In the genomic region with DNA sequence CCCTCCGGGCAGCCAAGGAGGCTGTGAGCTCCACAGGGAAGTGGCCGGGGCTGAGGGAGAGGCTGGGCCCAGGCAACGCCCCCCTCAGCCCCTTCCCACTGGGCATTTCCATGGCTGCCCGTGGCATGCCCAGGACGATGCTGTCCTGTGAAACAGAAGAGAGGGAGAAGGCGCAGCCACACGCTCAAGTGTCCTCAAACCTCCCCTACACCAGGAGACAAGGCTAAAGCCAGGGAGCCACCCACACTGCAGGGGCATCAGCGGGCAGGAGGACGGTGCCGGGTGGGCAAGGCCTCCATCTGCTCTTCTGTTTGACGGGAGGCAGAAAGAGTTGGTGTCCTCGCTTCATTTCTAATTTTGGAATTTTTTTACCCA, we compare ENCODE assay signal across 31 cellular contexts. TPM values are rescaled to one million over a fixed set of nuclear protein-coding genes. Genes with fewer than 3 reads are reported as not detected.
DNase-seq lines count a peak whose midpoint lies in the region; ATAC-seq, FAIRE-seq and TF ChIP-seq lines count a peak whose summit lies in the region.
"Had no signal": no experiment of that assay in that cellular context is flagged by ENCODE, and none has a peak within 500 bp of the region (broad histone marks: within the 10 kb centered on the region; RNA-seq: fewer than 3 reads in every experiment).

No MANE protein-coding gene starts in this region.

- ATAC-seq in activated CD8-positive, alpha-beta memory T cell treated with anti-CD3 and anti-CD28 coated beads, Interleukin-2, amount 10 ng/mL, durations not matched to agents 7 days and 5 days: no peak
- ATAC-seq in upper lobe of right lung (peak; percentile 8), GM21526 (IDR thresholded peaks at IDR 0.05; ENCODE audit: low FRiP score, unreplicated experiment) (no peak), HG02588 (IDR thresholded peaks at IDR 0.05; ENCODE audit: unreplicated experiment) (no peak), heart right ventricle (no peak)
- ATAC-seq: HCT116 had no signal

- no peak overlapping the region for H3K4ac ChIP-seq in H1 (replicated peaks; ENCODE audit: insufficient read length, low read depth, low read length)

- TF ChIP-seq POLR2A in H1 (IDR thresholded peaks at IDR 0.05; ENCODE audit: control extremely low read depth in 1 of 2, low read depth in 2 of 2, low read length in 2 of 2): no peak

- no peak overlapping the region for H4K8ac ChIP-seq in H1 (ENCODE audit: extremely low read depth, insufficient read depth, low read length)

- no peak overlapping the region for H4K5ac ChIP-seq in H1 (ENCODE audit: insufficient read length, low read depth, low read length)

- no peak overlapping the region for H3K27ac Mint-ChIP-seq in activated CD8-positive, alpha-beta memory T cell treated with anti-CD3 and anti-CD28 coated beads, Interleukin-2, amount 10 ng/mL, durations not matched to agents 7 days and 5 days
- H3K27ac Mint-ChIP-seq: CD14-positive monocyte; CD8-positive, alpha-beta memory T cell had no signal

- no peak overlapping the region for H3K56ac ChIP-seq in H1 (replicated peaks; ENCODE audit: insufficient read length, low read depth, low read length)

- no peaks in the 10 kb centered on the region for H3K79me1 ChIP-seq in H1 (ENCODE audit: low read depth, low read length)

- CTCF ChIA-PET in activated CD8-positive, alpha-beta memory T cell treated with anti-CD3 and anti-CD28 coated beads, Interleukin-2, amount 10 ng/mL, durations not matched to agents 7 days and 5 days (lab: Charles Lee): no interaction called here
- CTCF ChIA-PET in H1 (lab: Charles Lee; ENCODE audit: partially characterized antibody): interaction anchor here (0.6 to 1.5 kb wide), 2 partner anchors 14 to 404 kb away, joined by 4 to 6 read pairs; no protein-coding TSS in a partner anchor

- no peak for TF ChIP-seq RAD21 in H1 (IDR thresholded peaks at IDR 0.05 in 1 of 2, conservative IDR thresholded peaks at IDR 0.05 in 1 of 2; ENCODE audit: low read depth in 2 of 2, low read length in 2 of 2)

- no peak for TF ChIP-seq CTCF in H1 (IDR thresholded peaks at IDR 0.05; ENCODE audit: control extremely low read depth in 1 of 3, insufficient read depth in 1 of 3, low read depth in 1 of 3, low read length in 3 of 3)
- TF ChIP-seq CTCF in upper lobe of right lung (IDR thresholded peaks at IDR 0.05): no peak
- TF ChIP-seq CTCF in heart right ventricle (IDR thresholded peaks at IDR 0.05): no peak

- 0 out of 2 replicates have a peak overlapping the region, but pooled peaks have one; percentile 50 for H2BK12ac ChIP-seq in H1 (ENCODE audit: low read depth, low read length)

- no peak overlapping the region for H3K27ac ChIP-seq in H1 (ENCODE audit: low read depth, low read length)
- no peak overlapping the region for H3K27ac ChIP-seq in upper lobe of right lung
- H3K27ac ChIP-seq in heart right ventricle: no peak overlapping the region
- H3K27ac ChIP-seq: SJSA1 had no signal

- H3K4me1 ChIP-seq in H1 (replicated peaks in 1 of 4; ENCODE audit: control insufficient read depth in 3 of 4, insufficient read depth in 4 of 4, low read length in 3 of 4) (no peaks in the 10 kb centered on the region; a peak in 1 of 7 replicates), upper lobe of right lung (no peaks in the 10 kb centered on the region), heart right ventricle (no peaks in the 10 kb centered on the region)
- H3K4me1 ChIP-seq: BE2C, SJSA1 had no signal

- H3K9me3 Mint-ChIP-seq in activated CD8-positive, alpha-beta memory T cell treated with anti-CD3 and anti-CD28 coated beads, Interleukin-2, amount 10 ng/mL, durations not matched to agents 7 days and 5 days (ENCODE audit: low read depth): no peaks in the 10 kb centered on the region

- no peak overlapping the region for H3K18ac ChIP-seq in H1 (ENCODE audit: extremely low read depth, low read length)

- H3K9ac ChIP-seq in H1 (replicated peaks in 1 of 4; ENCODE audit: extremely low read depth in 1 of 4, low read depth in 3 of 4, low read length in 3 of 4): no peak overlapping the region

- H2BK20ac ChIP-seq in H1 (ENCODE audit: low read length): no peak overlapping the region

- no peaks in the 10 kb centered on the region for H3K23me2 ChIP-seq in H1 (ENCODE audit: low read depth, low read length)

- no peak overlapping the region for H2BK15ac ChIP-seq in H1 (ENCODE audit: low read length)

- no peak overlapping the region for H4K91ac ChIP-seq in H1 (replicated peaks; ENCODE audit: insufficient read length, low read length)

- no peaks in the 10 kb centered on the region for H4K20me1 ChIP-seq in H1 (replicated peaks in 1 of 2; ENCODE audit: control insufficient read depth in 1 of 2, insufficient read depth in 2 of 2, low read length in 2 of 2)

- no peaks in the 10 kb centered on the region for H3K79me2 ChIP-seq in H1 (ENCODE audit: control insufficient read depth in 1 of 2, insufficient read depth in 2 of 2, low read length in 2 of 2)

- peak; percentile 43 for DNase-seq in activated CD8-positive, alpha-beta memory T cell treated with anti-CD3 and anti-CD28 coated beads, Interleukin-2, amount 50 U/mL, for 48 hours
- no peak for DNase-seq in activated CD8-positive, alpha-beta memory T cell treated with anti-CD3 and anti-CD28 coated beads, Interleukin-2, amount 10 ng/mL, durations not matched to agents 7 days and 5 days
- DNase-seq in H1 (ENCODE audit: low read depth in 1 of 2, low spot score in 2 of 2) (peak in 1 of 2 experiments; percentile 32), mesenteric fat pad (ENCODE audit: low spot score) (peak; percentile 84), upper lobe of right lung (no peak), heart right ventricle (no peak)
- DNase-seq: 8988T; ACHN; BE2C; Calu3; CD8-positive, alpha-beta memory T cell; DMS79 treated with DMSO at 0.1 percent for 48 hours; GF-D8; NCI-H1092; NCI-H1417 treated with DMSO at 0.1 percent for 48 hours; NCI-H1694 treated with DMSO at 0.1 percent for 48 hours; NCI-H2081; NCI-H226; NCI-H510A; NCI-H69; Right ventricle myocardium superior; RPMI8226 had no signal

- H3K4me2 ChIP-seq in H1 (ENCODE audit: insufficient read depth in 1 of 2, low read depth in 2 of 2, low read length in 2 of 2): no peak overlapping the region

- no peak for TF ChIP-seq EP300 in H1 (IDR thresholded peaks at IDR 0.05; ENCODE audit: borderline replicate concordance in 1 of 2, low read depth in 2 of 2, low read length in 2 of 2)

- no peak overlapping the region for H3K23ac ChIP-seq in H1 (ENCODE audit: insufficient read length)

- no peak overlapping the region for H3K4me3 Mint-ChIP-seq in activated CD8-positive, alpha-beta memory T cell treated with anti-CD3 and anti-CD28 coated beads, Interleukin-2, amount 10 ng/mL, durations not matched to agents 7 days and 5 days
- H3K4me3 Mint-ChIP-seq: CD14-positive monocyte; CD8-positive, alpha-beta memory T cell had no signal

- H2AFZ ChIP-seq in H1 (ENCODE audit: low read length): no peak overlapping the region

- intact Hi-C loops in upper lobe of right lung (cut with DNase I): no loop called here
- intact Hi-C loops in heart right ventricle (cut with DNase I): no loop called here

- H3K9me3 ChIP-seq in H1 (ENCODE audit: insufficient read depth in 2 of 2, low read depth in 1 of 2, low read length in 1 of 2) (no peaks in the 10 kb centered on the region), upper lobe of right lung (no peaks in the 10 kb centered on the region), heart right ventricle (no peaks in the 10 kb centered on the region)
- H3K9me3 ChIP-seq: BE2C, SJSA1 had no signal

- H3K27me3 Mint-ChIP-seq in activated CD8-positive, alpha-beta memory T cell treated with anti-CD3 and anti-CD28 coated beads, Interleukin-2, amount 10 ng/mL, durations not matched to agents 7 days and 5 days: no peaks in the 10 kb centered on the region

- H3K36me3 ChIP-seq in H1 (ENCODE audit: control insufficient read depth in 2 of 4, insufficient read depth in 4 of 4, low read length in 3 of 4) (no peaks in the 10 kb centered on the region), upper lobe of right lung (no peaks in the 10 kb centered on the region), heart right ventricle (no peaks in the 10 kb centered on the region)
- H3K36me3 ChIP-seq: BE2C, SJSA1 had no signal

- H3K36me3 Mint-ChIP-seq in activated CD8-positive, alpha-beta memory T cell treated with anti-CD3 and anti-CD28 coated beads, Interleukin-2, amount 10 ng/mL, durations not matched to agents 7 days and 5 days: no peaks in the 10 kb centered on the region
- H3K36me3 Mint-ChIP-seq: CD14-positive monocyte; CD8-positive, alpha-beta memory T cell had no signal

- H3K4me1 Mint-ChIP-seq in activated CD8-positive, alpha-beta memory T cell treated with anti-CD3 and anti-CD28 coated beads, Interleukin-2, amount 10 ng/mL, durations not matched to agents 7 days and 5 days: no peaks in the 10 kb centered on the region
- H3K4me1 Mint-ChIP-seq: CD14-positive monocyte; CD8-positive, alpha-beta memory T cell had no signal

- no peak overlapping the region for H2BK5ac ChIP-seq in H1 (ENCODE audit: low read depth, low read length)

- H2AK5ac ChIP-seq in H1 (ENCODE audit: low read depth, low read length): no peak overlapping the region

- WGBS in H1 (ENCODE audit: extremely low coverage in 1 of 2, insufficient coverage in 1 of 2, insufficient read length in 1 of 2, insufficient replicate concordance in 2 of 2, low coverage in 1 of 2, low lambda C conversion rate in 2 of 2, missing lambda C conversion rate in 1 of 2), 2 experiments: 81% methylated on average over 11 of the region's 12 CpGs; no CpG with 5 or more reads in 1 of the 2 experiments
- WGBS in heart right ventricle, 2 donors: 82 to 83% methylated on average over 10 to 12 of the region's 12 CpGs

- FAIRE-seq in H1 (lab: Jason Lieb, UNC): no peak
- FAIRE-seq: GM12891, GM19239 had no signal

- no peak overlapping the region for H3K4me3 ChIP-seq in H1 (ENCODE audit: extremely low read depth in 1 of 4, insufficient read depth in 2 of 4, low read depth in 3 of 4, low read length in 4 of 4)
- no peak overlapping the region for H3K4me3 ChIP-seq in upper lobe of right lung
- H3K4me3 ChIP-seq in heart right ventricle: no peak overlapping the region
- H3K4me3 ChIP-seq: SJSA1 had no signal

- H3K27me3 ChIP-seq in H1 (replicated peaks in 1 of 4; ENCODE audit: control insufficient read depth in 3 of 4, extremely low read depth in 1 of 4, insufficient read depth in 3 of 4, low read length in 3 of 4) (no peaks in the 10 kb centered on the region; a peak in 1 of 7 replicates), upper lobe of right lung (no peaks in the 10 kb centered on the region), heart right ventricle (peaks cover 0 to 3% (median 0%) of the 10 kb centered on the region in 7 donors)
- H3K27me3 ChIP-seq: BE2C, SJSA1 had no signal

- POLR2A ChIA-PET in H1 (lab: Charles Lee; ENCODE audit: partially characterized antibody): no interaction called here

- H2BK120ac ChIP-seq in H1 (replicated peaks; ENCODE audit: low read depth, low read length): no peak overlapping the region

- H3K14ac ChIP-seq in H1 (ENCODE audit: insufficient read length): no peak overlapping the region

RNA-seq across cellular contexts. Expression of a gene that starts 14.2 kb away (rescaled TPM):
- total RNA-seq in activated CD8-positive, alpha-beta memory T cell treated with anti-CD3 and anti-CD28 coated beads, Interleukin-2, amount 10 ng/mL, durations not matched to agents 7 days and 5 days: not detected
- total RNA-seq in H1 (2021; fragmentation: NEBNext Ultra II Directional; extraction: Animal tissue kit (Norgen Biotek cat#: 25700)): not detected in 2 replicates
- polyA plus RNA-seq in H1 (2011; rRNA removed): 0.05 TPM in 1 of 2 replicates, not detected in the other
- 0.05 TPM for polyA plus RNA-seq in H1 (2011; cell fraction: cytosol; rRNA removed)
- 0.68 TPM for polyA plus RNA-seq in H1 (2011; cell fraction: nucleus; rRNA removed)
- polyA plus RNA-seq in H1 (2012, experiment 1 of 2): 0.50 to 0.68 TPM (median 0.63 TPM) in 3 of 4 replicates, not detected in the other
- 0.12 TPM for polyA plus RNA-seq in H1 (2012, experiment 2 of 2)
- polyA plus RNA-seq in H1 (2013, experiment 1 of 2): not detected
- not detected for polyA plus RNA-seq in H1 (2013, experiment 2 of 2)
- not detected in 2 replicates for polyA minus RNA-seq in H1 (2011; rRNA and poly(A)+ RNA removed)
- polyA minus RNA-seq in H1 (2011; cell fraction: cytosol; rRNA and poly(A)+ RNA removed): not detected
- polyA minus RNA-seq in H1 (2011; cell fraction: nucleus; rRNA and poly(A)+ RNA removed): not detected
- not detected for total RNA-seq in mesenteric fat pad
- total RNA-seq in upper lobe of right lung: not detected
- total RNA-seq in heart right ventricle: under 1 TPM in 1 of 10 donors, not detected in 9; 0.20 TPM
- under 1 TPM in 1 of 2 donors, not detected in 1; 0.03 TPM for polyA plus RNA-seq in heart right ventricle
- total RNA-seq: Calu3; CD8-positive, alpha-beta memory T cell; H4; HT-29; Right ventricle myocardium superior; SJSA1 had no signal
- polyA plus RNA-seq: CD14-positive monocyte; CD8-positive, alpha-beta memory T cell had no signal

RNA-seq across cellular contexts. Expression of a gene that starts 21.6 kb away (rescaled TPM):
- not detected for total RNA-seq in activated CD8-positive, alpha-beta memory T cell treated with anti-CD3 and anti-CD28 coated beads, Interleukin-2, amount 10 ng/mL, durations not matched to agents 7 days and 5 days
- 2.0 and 2.3 TPM in 2 replicates for total RNA-seq in H1 (2021; fragmentation: NEBNext Ultra II Directional; extraction: Animal tissue kit (Norgen Biotek cat#: 25700))
- polyA plus RNA-seq in H1 (2011; rRNA removed): 3.5 and 4.2 TPM in 2 replicates
- 3.9 TPM for polyA plus RNA-seq in H1 (2011; cell fraction: cytosol; rRNA removed)
- polyA plus RNA-seq in H1 (2011; cell fraction: nucleus; rRNA removed): 3.1 TPM
- 1.9 to 3.5 TPM (median 2.6 TPM) in 4 replicates for polyA plus RNA-seq in H1 (2012, experiment 1 of 2)
- 1.4 TPM for polyA plus RNA-seq in H1 (2012, experiment 2 of 2)
- polyA plus RNA-seq in H1 (2013, experiment 1 of 2): 2.9 TPM
- polyA plus RNA-seq in H1 (2013, experiment 2 of 2): 3.4 TPM
- 0.91 and 1.4 TPM in 2 replicates for polyA minus RNA-seq in H1 (2011; rRNA and poly(A)+ RNA removed)
- polyA minus RNA-seq in H1 (2011; cell fraction: cytosol; rRNA and poly(A)+ RNA removed): 0.81 TPM
- 1.6 TPM for polyA minus RNA-seq in H1 (2011; cell fraction: nucleus; rRNA and poly(A)+ RNA removed)
- 6.6 TPM for total RNA-seq in mesenteric fat pad
- 7.9 TPM for total RNA-seq in upper lobe of right lung
- total RNA-seq in heart right ventricle: 10 to 100 TPM in 2 of 10 donors, 1 to 10 TPM in 8; 1.7 to 12.4 (median 6.3) TPM
- polyA plus RNA-seq in heart right ventricle: 10 to 100 TPM in 1 of 2 donors, 1 to 10 TPM in 1; 4.6 to 15.1 TPM
- total RNA-seq: Calu3; CD8-positive, alpha-beta memory T cell; H4; HT-29 had no signal
- polyA plus RNA-seq: CD14-positive monocyte; CD8-positive, alpha-beta memory T cell had no signal

RNA-seq across cellular contexts. Expression of a gene that starts 38.7 kb away (rescaled TPM):
- not detected for total RNA-seq in activated CD8-positive, alpha-beta memory T cell treated with anti-CD3 and anti-CD28 coated beads, Interleukin-2, amount 10 ng/mL, durations not matched to agents 7 days and 5 days
- total RNA-seq in H1 (2021; fragmentation: NEBNext Ultra II Directional; extraction: Animal tissue kit (Norgen Biotek cat#: 25700)): 0.43 and 0.67 TPM in 2 replicates
- polyA plus RNA-seq in H1 (2011; rRNA removed) (0.85 and 0.98 TPM in 2 replicates), heart right ventricle (under 1 TPM; 0.04 to 0.07 TPM)
- polyA plus RNA-seq in H1 (2011; cell fraction: cytosol; rRNA removed): 0.93 TPM
- polyA plus RNA-seq in H1 (2011; cell fraction: nucleus; rRNA removed): 4.3 TPM
- polyA plus RNA-seq in H1 (2012, experiment 1 of 2): 0.39 to 1.4 TPM (median 0.95 TPM) in 4 replicates
- polyA plus RNA-seq in H1 (2012, experiment 2 of 2): 0.12 TPM
- polyA plus RNA-seq in H1 (2013, experiment 1 of 2): 0.18 TPM
- 0.18 TPM for polyA plus RNA-seq in H1 (2013, experiment 2 of 2)
- polyA minus RNA-seq in H1 (2011; rRNA and poly(A)+ RNA removed): 1.5 and 3.2 TPM in 2 replicates
- polyA minus RNA-seq in H1 (2011; cell fraction: cytosol; rRNA and poly(A)+ RNA removed): not detected
- 2.6 TPM for polyA minus RNA-seq in H1 (2011; cell fraction: nucleus; rRNA and poly(A)+ RNA removed)
- total RNA-seq in mesenteric fat pad (0.35 TPM), upper lobe of right lung (0.61 TPM), heart right ventricle (under 1 TPM in 3 of 10 donors, not detected in 7; 0.20 to 0.45 (median 0.31) TPM)
- total RNA-seq: Calu3, H4, HT-29, SJSA1 had no signal
- polyA plus RNA-seq: CD14-positive monocyte had no signal

Comparison
In these comparisons a context has a peak if more than half of its experiments do, and no peak if none do; other contexts are left out.
1. DNase-seq: peak in activated CD8-positive, alpha-beta memory T cell treated with anti-CD3 and anti-CD28 coated beads, Interleukin-2, amount 50 U/mL, for 48 hours (single experiment) and mesenteric fat pad (single experiment); none in activated CD8-positive, alpha-beta memory T cell treated with anti-CD3 and anti-CD28 coated beads, Interleukin-2, amount 10 ng/mL, durations not matched to agents 7 days and 5 days (single experiment), upper lobe of right lung (single experiment) and heart right ventricle (0 of 2).